In the genomic region with DNA sequence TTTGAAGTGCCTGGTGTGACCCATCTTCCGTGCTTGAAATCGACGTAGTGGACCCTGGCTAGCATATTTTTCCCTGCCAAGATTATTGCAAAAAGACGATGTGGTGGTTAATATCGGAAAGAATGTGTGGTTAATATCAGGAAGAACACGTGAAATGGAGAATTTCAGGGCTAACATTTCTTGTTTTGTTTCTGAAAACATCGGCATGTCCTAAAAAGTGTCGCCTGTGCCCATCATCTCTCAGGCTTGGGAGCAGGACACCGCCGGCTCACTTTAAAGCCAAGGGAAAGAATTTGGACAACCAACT, we compare ENCODE assay signal across 8 cellular contexts. TPM values are rescaled to one million over a fixed set of nuclear protein-coding genes. Genes with fewer than 3 reads are reported as not detected.
DNase-seq lines count a peak whose midpoint lies in the region; ATAC-seq, FAIRE-seq and TF ChIP-seq lines count a peak whose summit lies in the region.

No MANE protein-coding gene starts in this region.

- H3K36me3 Mint-ChIP-seq in CD4-positive, alpha-beta memory T cell = peaks cover 0 to 6% of the 10 kb centered on the region in 2 donors
- H3K36me3 Mint-ChIP-seq in endodermal cell (ENCODE audit: low read depth) = peaks cover 2% of the 10 kb centered on the region

- CTCF ChIA-PET in CD4-positive, alpha-beta memory T cell (lab: Charles Lee; ENCODE audit: partially characterized antibody) = interaction anchor here (0.7 to 1.7 kb wide), 24 partner anchors 10 to 260 kb away, joined by 3 to 11 read pairs (median 4); a partner anchor contains a TSS

- peak overlapping the region; percentile 87 to 96 (median 93) for H3K27ac Mint-ChIP-seq in CD4-positive, alpha-beta memory T cell
- peak overlapping the region; percentile 92 for H3K27ac Mint-ChIP-seq in endodermal cell

- peaks cover 13 to 36% (median 18%) of the 10 kb centered on the region in 4 donors for H3K4me1 Mint-ChIP-seq in CD4-positive, alpha-beta memory T cell
- peaks cover 4% of the 10 kb centered on the region for H3K4me1 Mint-ChIP-seq in endodermal cell

- peaks cover 5% of the 10 kb centered on the region; the same call in 1 of the 2 replicates for H4K20me1 ChIP-seq in OCI-LY3 (ENCODE audit: insufficient read depth, low read length)

- H3K27me3 Mint-ChIP-seq in CD4-positive, alpha-beta memory T cell = no peaks in the 10 kb centered on the region
- peaks cover 17% of the 10 kb centered on the region for H3K27me3 Mint-ChIP-seq in endodermal cell (ENCODE audit: insufficient read depth)

- H3K9ac ChIP-seq in OCI-LY3 (ENCODE audit: low read length) (peak overlapping the region; percentile 26; the same call in 1 of the 2 replicates), endodermal cell (ENCODE audit: extremely low read depth, low read length, poor library complexity, severe bottlenecking) (no peak overlapping the region)

- peak overlapping the region; percentile 87 to 95 (median 90) for H3K4me3 Mint-ChIP-seq in CD4-positive, alpha-beta memory T cell
- peak overlapping the region; percentile 62 for H3K4me3 Mint-ChIP-seq in endodermal cell

- no peaks in the 10 kb centered on the region for H3K9me3 ChIP-seq in CD4-positive, alpha-beta memory T cell (ENCODE audit: control insufficient read depth in 1 of 2, low read length in 2 of 2)
- H3K9me3 ChIP-seq in OCI-LY3 (ENCODE audit: insufficient read depth, low read length) = no peaks in the 10 kb centered on the region
- H3K9me3 ChIP-seq in endodermal cell (ENCODE audit: control insufficient read depth, low read length) = no peaks in the 10 kb centered on the region
- no peaks in the 10 kb centered on the region for H3K9me3 ChIP-seq in ovary

- FAIRE-seq in GM19239 (lab: Jason Lieb, UNC) = no peak

- H3K4me2 ChIP-seq in OCI-LY3 (ENCODE audit: low read length) = peak overlapping the region; percentile 99

- POLR2A ChIA-PET in CD4-positive, alpha-beta memory T cell (lab: Charles Lee; ENCODE audit: partially characterized antibody) = interaction anchor here (0.6 to 2.7 kb wide), 18 partner anchors 14 to 254 kb away, joined by 3 to 26 read pairs (median 8); a partner anchor contains a TSS

- ATAC-seq in HG03460 (IDR thresholded peaks at IDR 0.05; ENCODE audit: unreplicated experiment) = no peak
- no peak for ATAC-seq in GM21447 (IDR thresholded peaks at IDR 0.05; ENCODE audit: unreplicated experiment)

- no peak for DNase-seq in CD4-positive, alpha-beta memory T cell
- DNase-seq in endodermal cell (no peak), ovary (no peak), COLO668 (lab: John Stamatoyannopoulos, UW; ENCODE audit: unreplicated experiment) (no peak), GM19239 (ENCODE audit: insufficient read length, low spot score) (no peak)

- peak overlapping the region; percentile 93 for H2AFZ ChIP-seq in OCI-LY3 (ENCODE audit: low read depth, low read length)

- peak; percentile 23 for TF ChIP-seq EP300 in ovary (IDR thresholded peaks at IDR 0.05)

- H3K36me3 ChIP-seq in CD4-positive, alpha-beta memory T cell (ENCODE audit: insufficient read depth, low read length) = no peaks in the 10 kb centered on the region
- H3K36me3 ChIP-seq in OCI-LY3 (replicated peaks; ENCODE audit: low read depth, low read length) (peaks cover 7% of the 10 kb centered on the region), endodermal cell (ENCODE audit: control insufficient read depth, insufficient read depth, low read length) (no peaks in the 10 kb centered on the region), ovary (no peaks in the 10 kb centered on the region)

- TF ChIP-seq POLR2A in ovary (IDR thresholded peaks at IDR 0.05) = no peak

- H3K27ac ChIP-seq in CD4-positive, alpha-beta memory T cell (ENCODE audit: low read depth, low read length) = no peak overlapping the region
- no peak overlapping the region for H3K27ac ChIP-seq in OCI-LY3 (ENCODE audit: low read length)
- H3K27ac ChIP-seq in endodermal cell (ENCODE audit: low read depth, low read length) = peak overlapping the region; percentile 44
- H3K27ac ChIP-seq in ovary = peak overlapping the region in 1 of 2 donors; percentile 91

- intact Hi-C loops in CD4-positive, alpha-beta memory T cell (cut with micrococcal nuclease) = loop anchor here (1.0 to 10.0 kb wide), 8 partner anchors 13 to 377 kb away; a partner anchor contains a TSS
- intact Hi-C loops in ovary (cut with DNase I) = no loop called here

- 25 to 30% methylated on average over 10 of the region's 10 CpGs for WGBS in endodermal cell (ENCODE audit: insufficient coverage in 1 of 2, insufficient read length in 1 of 2), 2 experiments
- 4 to 5% (median 5%) methylated on average over 10 of the region's 10 CpGs for WGBS in ovary, 3 donors

- peaks cover 7% of the 10 kb centered on the region for H3K79me2 ChIP-seq in OCI-LY3 (ENCODE audit: low read length)

- peaks cover 19% of the 10 kb centered on the region for H3K4me1 ChIP-seq in CD4-positive, alpha-beta memory T cell (ENCODE audit: insufficient read depth, low read length)
- H3K4me1 ChIP-seq in OCI-LY3 (ENCODE audit: low read length) (peaks cover 19% of the 10 kb centered on the region), endodermal cell (ENCODE audit: control insufficient read depth, insufficient read depth, low read length) (no peaks in the 10 kb centered on the region), ovary (ENCODE audit: insufficient read depth) (peaks cover 8% of the 10 kb centered on the region)

- H3K27me3 ChIP-seq in CD4-positive, alpha-beta memory T cell (ENCODE audit: insufficient read depth, low read length) = no peaks in the 10 kb centered on the region
- no peaks in the 10 kb centered on the region for H3K27me3 ChIP-seq in OCI-LY3 (ENCODE audit: low read depth, low read length)
- no peaks in the 10 kb centered on the region for H3K27me3 ChIP-seq in endodermal cell (ENCODE audit: control insufficient read depth, insufficient read depth, low read length, poor library complexity, severe bottlenecking)
- H3K27me3 ChIP-seq in ovary = no peaks in the 10 kb centered on the region

- no peaks in the 10 kb centered on the region for H3K9me3 Mint-ChIP-seq in CD4-positive, alpha-beta memory T cell
- peaks cover 8% of the 10 kb centered on the region for H3K9me3 Mint-ChIP-seq in endodermal cell

- peak overlapping the region; percentile 52 to 80 for H3K4me3 ChIP-seq in CD4-positive, alpha-beta memory T cell (ENCODE audit: low read length in 2 of 2)
- H3K4me3 ChIP-seq in OCI-LY3 (ENCODE audit: low read length) = peak overlapping the region; percentile 98
- peak overlapping the region; percentile 86 for H3K4me3 ChIP-seq in endodermal cell (ENCODE audit: low read length)
- peak overlapping the region; percentile 75 for H3K4me3 ChIP-seq in ovary

- TF ChIP-seq CTCF in OCI-LY3 (IDR thresholded peaks at IDR 0.05; ENCODE audit: low read depth, low read length) (no peak), endodermal cell (conservative IDR thresholded peaks at IDR 0.05) (no peak), ovary (IDR thresholded peaks at IDR 0.05) (no peak)

RNA-seq across cellular contexts. Expression of a gene that starts 0.3 kb away (rescaled TPM):
- 10 to 100 TPM; 65.9 to 68.2 TPM for total RNA-seq in CD4-positive, alpha-beta memory T cell
- 100 to 1,000 TPM; 118 to 164 TPM for polyA plus RNA-seq in CD4-positive, alpha-beta memory T cell
- total RNA-seq in endodermal cell = 10 to 100 TPM; 73.8 to 83.6 TPM
- 84.8 TPM for polyA plus RNA-seq in endodermal cell (2013, experiment 1 of 2)
- 72.9 TPM for polyA plus RNA-seq in endodermal cell (2013, experiment 2 of 2)
- 100 to 1,000 TPM in 6 of 7 donors, 10 to 100 TPM in 1; 87.6 to 217 (median 131) TPM for total RNA-seq in ovary
- 100 to 1,000 TPM in 1 of 2 donors, 10 to 100 TPM in 1; 16.7 to 144 TPM for polyA plus RNA-seq in ovary

RNA-seq across cellular contexts. Expression of a gene that starts 6.4 kb away (rescaled TPM):
- 1 to 10 TPM in 1 of 2 experiments, under 1 TPM in 1; 0.86 to 2.3 TPM for total RNA-seq in CD4-positive, alpha-beta memory T cell
- under 1 TPM in 1 of 2 donors, not detected in 1; 0.44 TPM for polyA plus RNA-seq in CD4-positive, alpha-beta memory T cell
- total RNA-seq in endodermal cell (10 to 100 TPM; 45.7 to 53.9 TPM), ovary (1 to 10 TPM; 1.2 to 7.8 (median 3.3) TPM)
- 58.8 TPM for polyA plus RNA-seq in endodermal cell (2013, experiment 1 of 2)
- polyA plus RNA-seq in endodermal cell (2013, experiment 2 of 2) = 53.5 TPM
- polyA plus RNA-seq in ovary = 1 to 10 TPM in 1 of 2 donors, under 1 TPM in 1; 0.40 to 5.8 TPM

RNA-seq across cellular contexts. Expression of a gene that starts 13.8 kb away (rescaled TPM):
- 10 to 100 TPM; 37.6 to 44.0 TPM for total RNA-seq in CD4-positive, alpha-beta memory T cell
- 1 to 10 TPM; 6.2 to 8.2 TPM for polyA plus RNA-seq in CD4-positive, alpha-beta memory T cell
- total RNA-seq in endodermal cell (10 to 100 TPM; 46.3 to 54.5 TPM), ovary (10 to 100 TPM; 33.3 to 53.0 (median 44.7) TPM)
- 44.6 TPM for polyA plus RNA-seq in endodermal cell (2013, experiment 1 of 2)
- polyA plus RNA-seq in endodermal cell (2013, experiment 2 of 2) = 43.4 TPM
- polyA plus RNA-seq in ovary = 10 to 100 TPM; 20.9 to 61.3 TPM

RNA-seq across cellular contexts. Expression of a gene that starts 13.9 kb away (rescaled TPM):
- 10 to 100 TPM; 85.1 to 89.0 TPM for total RNA-seq in CD4-positive, alpha-beta memory T cell
- polyA plus RNA-seq in CD4-positive, alpha-beta memory T cell = 100 to 1,000 TPM; 139 to 148 TPM
- total RNA-seq in endodermal cell = 100 to 1,000 TPM; 152 to 153 TPM
- 128 TPM for polyA plus RNA-seq in endodermal cell (2013, experiment 1 of 2)
- polyA plus RNA-seq in endodermal cell (2013, experiment 2 of 2) = 119 TPM
- total RNA-seq in ovary = 10 to 100 TPM; 48.8 to 96.2 (median 80.1) TPM
- 10 to 100 TPM; 12.4 to 77.8 TPM for polyA plus RNA-seq in ovary

RNA-seq across cellular contexts. Expression of a gene that starts 14.7 kb away (rescaled TPM):
- 10 to 100 TPM; 18.0 to 18.7 TPM for total RNA-seq in CD4-positive, alpha-beta memory T cell
- polyA plus RNA-seq in CD4-positive, alpha-beta memory T cell = 1 to 10 TPM; 5.7 to 8.2 TPM
- total RNA-seq in endodermal cell = 10 to 100 TPM; 35.1 to 38.9 TPM
- 22.3 TPM for polyA plus RNA-seq in endodermal cell (2013, experiment 1 of 2)
- 20.1 TPM for polyA plus RNA-seq in endodermal cell (2013, experiment 2 of 2)
- total RNA-seq in ovary = 10 to 100 TPM in 1 of 7 donors, 1 to 10 TPM in 6; 3.5 to 16.4 (median 7.1) TPM
- 1 to 10 TPM in 1 of 2 donors, under 1 TPM in 1; 0.67 to 8.0 TPM for polyA plus RNA-seq in ovary

Comparison
In these comparisons a context has a peak if more than half of its experiments do, and no peak if none do; other contexts are left out.
1. RNA of a gene that starts 6.4 kb away (total RNA-seq): 45.7 to 53.9 TPM in endodermal cell; 1.2 to 7.8 TPM in ovary and 0.86 to 2.3 TPM in CD4-positive, alpha-beta memory T cell; every median in the first group is over 4 times any median in the second.
2. Peak in every context shown above with its lines, with median percentiles within 50 percentile points of each other: H3K4me3 ChIP-seq.